In the genomic region with DNA sequence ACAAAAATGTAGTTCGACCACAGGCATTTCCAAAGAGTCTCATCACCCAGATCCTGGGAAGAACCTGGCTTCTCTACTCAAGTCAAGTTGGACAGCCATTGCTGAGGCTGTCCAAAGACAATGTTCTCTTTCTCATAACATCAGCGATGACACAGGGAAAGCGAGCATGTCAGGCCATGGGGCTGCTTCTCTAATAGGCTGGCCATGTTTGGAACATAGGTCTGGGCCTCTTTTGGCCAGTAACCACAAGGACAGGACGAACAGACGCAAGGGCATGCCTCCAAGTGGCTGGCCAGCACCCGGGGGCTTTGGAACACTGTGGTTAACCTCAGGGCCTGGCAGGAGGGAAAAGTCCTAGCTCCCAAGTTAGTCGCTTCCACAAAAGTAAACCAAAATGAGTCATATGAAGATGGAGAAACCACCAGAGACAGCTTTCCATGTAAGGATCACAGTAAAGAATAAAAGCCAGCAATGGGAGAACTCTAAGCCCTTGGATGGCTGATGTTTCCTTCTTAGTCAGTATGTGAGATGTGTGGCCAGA, we compare ENCODE assay signal across 15 cellular contexts.
A peak's percentile ranks its signal among the peaks of the same experiment; 100 is the strongest.
DNase-seq lines count a peak whose midpoint lies in the region; ATAC-seq and TF ChIP-seq lines count a peak whose summit lies in the region.
"Had no signal": no experiment of that assay in that cellular context is flagged by ENCODE, and none has a peak within 500 bp of the region (broad histone marks: within the 10 kb centered on the region; RNA-seq: fewer than 3 reads in every experiment).

No MANE protein-coding gene starts in this region.

- no peak overlapping the region for H3K27ac Mint-ChIP-seq in CD4-positive, alpha-beta T cell
- H3K27ac Mint-ChIP-seq: activated CD4-positive, alpha-beta T cell treated with anti-CD3 and anti-CD28 coated beads, Interleukin-2, amount 10 ng/mL, durations not matched to agents 7 days and 5 days; activated naive CD4-positive, alpha-beta T cell treated with anti-CD3 and anti-CD28 coated beads, Interleukin-2, amount 50 U/mL, for 24 hours had no signal

- no peaks in the 10 kb centered on the region for H3K4me1 Mint-ChIP-seq in CD4-positive, alpha-beta T cell (ENCODE audit: low read depth)
- H3K4me1 Mint-ChIP-seq: activated naive CD4-positive, alpha-beta T cell treated with anti-CD3 and anti-CD28 coated beads, Interleukin-2, amount 50 U/mL, for 24 hours had no signal

- DNase-seq in H4 (ENCODE audit: low spot score) (peak; percentile 92), SW480 (ENCODE audit: low spot score) (peak; percentile 39), fibroblast of the conjunctiva (ENCODE audit: low read depth) (peak; percentile 47), skeletal muscle cell (ENCODE audit: low read depth) (peak; percentile 99), NCI-H2196 treated with DMSO at 0.1 percent for 48 hours (lab: John Stamatoyannopoulos, UW; ENCODE audit: unreplicated experiment) (no peak), omental fat pad (ENCODE audit: low spot score) (no peak)
- no peak for DNase-seq in CD4-positive, alpha-beta T cell
- DNase-seq: activated CD4-positive, alpha-beta T cell treated with anti-CD3 and anti-CD28 coated beads, Interleukin-2, amount 10 ng/mL, durations not matched to agents 7 days and 5 days; midbrain; NCI-H1694 treated with DMSO at 0.1 percent for 48 hours; stomach had no signal

- no peaks in the 10 kb centered on the region for H3K9me3 ChIP-seq in CD4-positive, alpha-beta T cell (ENCODE audit: control insufficient read depth, low read length)
- H3K9me3 ChIP-seq: HAP-1, stomach had no signal

- CTCF ChIA-PET in CD4-positive, alpha-beta T cell (lab: Charles Lee) = no interaction called here

- H3K27me3 Mint-ChIP-seq in CD4-positive, alpha-beta T cell = peaks cover 12% of the 10 kb centered on the region

- TF ChIP-seq CTCF in CD4-positive, alpha-beta T cell (IDR thresholded peaks at IDR 0.05) = no peak
- no peak for TF ChIP-seq CTCF in omental fat pad (IDR thresholded peaks at IDR 0.05)

- H3K9me3 Mint-ChIP-seq in CD4-positive, alpha-beta T cell = no peaks in the 10 kb centered on the region
- H3K9me3 Mint-ChIP-seq: activated CD4-positive, alpha-beta T cell treated with anti-CD3 and anti-CD28 coated beads, Interleukin-2, amount 10 ng/mL, durations not matched to agents 7 days and 5 days had no signal

- no peaks in the 10 kb centered on the region for H3K36me3 Mint-ChIP-seq in CD4-positive, alpha-beta T cell (ENCODE audit: low read depth)
- H3K36me3 Mint-ChIP-seq: activated naive CD4-positive, alpha-beta T cell treated with anti-CD3 and anti-CD28 coated beads, Interleukin-2, amount 50 U/mL, for 24 hours had no signal

- H3K4me3 Mint-ChIP-seq in CD4-positive, alpha-beta T cell = no peak overlapping the region
- H3K4me3 Mint-ChIP-seq: activated CD4-positive, alpha-beta T cell treated with anti-CD3 and anti-CD28 coated beads, Interleukin-2, amount 10 ng/mL, durations not matched to agents 7 days and 5 days; activated naive CD4-positive, alpha-beta T cell treated with anti-CD3 and anti-CD28 coated beads, Interleukin-2, amount 50 U/mL, for 24 hours had no signal

- no peak for ATAC-seq in CD4-positive, alpha-beta T cell (ENCODE audit: poor library complexity)
- no peak for ATAC-seq in omental fat pad (ENCODE audit: low FRiP score)
- ATAC-seq in activated CD4-positive, CD25-positive, alpha-beta regulatory T cell treated with anti-CD3 and anti-CD28 coated beads, Interleukin-2, amount 50 U/mL, for 24 hours = no peak

- H3K27me3 ChIP-seq in CD4-positive, alpha-beta T cell (ENCODE audit: control insufficient read depth, insufficient read depth, low read length) = no peaks in the 10 kb centered on the region
- H3K27me3 ChIP-seq: stomach had no signal

- POLR2A ChIA-PET in CD4-positive, alpha-beta T cell (lab: Charles Lee) = no interaction called here

- H3K27ac ChIP-seq in CD4-positive, alpha-beta T cell (ENCODE audit: low read depth, low read length) = no peak overlapping the region
- H3K27ac ChIP-seq: RWPE1 had no signal

- intact Hi-C loops in CD4-positive, alpha-beta T cell (cut with DNase I, micrococcal nuclease) = no loop called here

- H3K4me3 ChIP-seq in skeletal muscle cell (ENCODE audit: low read depth, low read length) = no peak overlapping the region
- H3K4me3 ChIP-seq: HAP-1, stomach had no signal

Comparison
In these comparisons a context has a peak if more than half of its experiments do, and no peak if none do; other contexts are left out.
1. DNase-seq: peak in H4 (single experiment), SW480 (single experiment), fibroblast of the conjunctiva (single experiment) and skeletal muscle cell (single experiment); none in CD4-positive, alpha-beta T cell (0 of 10), NCI-H2196 treated with DMSO at 0.1 percent for 48 hours (single experiment) and omental fat pad (single experiment).